Comparison of ENCODE assay signal across 12 cellular contexts in the genomic region with DNA sequence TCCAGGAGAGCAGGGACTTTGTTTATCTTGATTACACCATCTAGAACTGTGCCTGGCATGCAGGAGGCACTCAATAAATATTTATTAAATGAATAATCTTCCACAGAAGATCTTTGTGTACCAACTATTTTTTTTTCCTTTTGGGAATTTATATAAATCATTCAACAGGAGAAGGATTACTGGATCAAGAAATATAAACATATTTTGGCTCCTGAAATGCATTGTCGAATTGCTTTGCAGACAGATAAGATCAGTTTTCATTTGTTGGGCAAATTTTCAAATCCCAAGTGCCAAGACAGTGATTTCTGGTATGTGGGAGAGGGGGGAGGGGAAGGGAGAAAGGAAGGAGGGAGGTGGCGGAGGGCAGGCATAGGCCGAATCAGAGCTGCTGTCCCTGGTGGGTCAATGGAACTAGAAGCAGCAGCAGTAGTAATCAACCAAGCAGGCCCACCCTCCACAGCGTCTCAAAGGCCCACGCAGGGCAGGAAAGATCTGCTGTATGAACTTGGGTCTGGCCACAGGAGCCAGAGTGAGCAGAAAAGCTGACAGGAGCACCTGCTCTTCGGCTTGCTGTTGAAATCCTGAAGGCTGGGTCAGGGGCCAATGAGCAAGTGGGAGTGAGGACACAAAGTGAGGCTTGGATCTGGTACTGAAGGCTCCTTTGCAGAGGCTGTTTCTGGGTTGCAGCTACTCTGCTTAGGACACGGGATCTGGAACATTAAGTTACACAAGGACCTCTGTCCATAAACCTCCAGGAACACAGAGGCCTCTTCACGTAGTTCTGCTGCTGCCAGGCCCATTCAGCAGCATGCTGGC. TPM values are rescaled to one million over a fixed set of nuclear protein-coding genes. Genes with fewer than 3 reads are reported as not detected.
A peak's percentile ranks its signal among the peaks of the same experiment; 100 is the strongest.
DNase-seq lines count a peak whose midpoint lies in the region; ATAC-seq and TF ChIP-seq lines count a peak whose summit lies in the region.
"Had no signal": no experiment of that assay in that cellular context is flagged by ENCODE, and none has a peak within 500 bp of the region (broad histone marks: within the 10 kb centered on the region; RNA-seq: fewer than 3 reads in every experiment).

No MANE protein-coding gene starts in this region.

- H3K27me3 Mint-ChIP-seq in neural progenitor cell (ENCODE audit: insufficient read depth, low read depth): peaks cover 7% of the 10 kb centered on the region
- H3K27me3 Mint-ChIP-seq in activated T-helper 2 cell treated with anti-CD3 and anti-CD28 coated beads, Interferon-gamma antibody, Interleukin-2, Interleukin-4, amounts not matched to agents 10 μg/mL and 5 μg/mL and 100 μg/mL, durations not matched to agents 14 hours and 24 hours and 36 hours (ENCODE audit: low read depth): peaks cover 5% of the 10 kb centered on the region

- peak overlapping the region; percentile 27 for H3K4me2 ChIP-seq in neural progenitor cell

- no peak overlapping the region for H3K4me3 ChIP-seq in gastroesophageal sphincter
- H3K4me3 ChIP-seq in neural progenitor cell: no peak overlapping the region
- no peak overlapping the region for H3K4me3 ChIP-seq in uterus

- TF ChIP-seq POLR2A in gastroesophageal sphincter (IDR thresholded peaks at IDR 0.05): no peak
- no peak for TF ChIP-seq POLR2A in uterus (IDR thresholded peaks at IDR 0.05)

- H3F3A ChIP-seq in neural progenitor cell (ENCODE audit: low read depth): peaks cover 3% of the 10 kb centered on the region

- H2AFZ ChIP-seq in neural progenitor cell (replicated peaks): peak overlapping the region; percentile 91

- peaks cover 9 to 62% (median 17%) of the 10 kb centered on the region in 3 donors for H3K4me1 ChIP-seq in gastroesophageal sphincter
- H3K4me1 ChIP-seq in neural progenitor cell: peaks cover 29% of the 10 kb centered on the region
- peaks cover 0 to 9% of the 10 kb centered on the region in 2 donors for H3K4me1 ChIP-seq in uterus

- peak; percentile 23 for TF ChIP-seq EP300 in gastroesophageal sphincter (IDR thresholded peaks at IDR 0.05)

- intact Hi-C loops in uterus (cut with DNase I; ENCODE audit: low total_unique reads): no loop called here
- intact Hi-C loops in activated T-helper 2 cell treated with anti-CD3 and anti-CD28 coated beads, Interferon-gamma antibody, Interleukin-2, Interleukin-4, amounts not matched to agents 10 μg/mL and 5 μg/mL and 100 μg/mL, durations not matched to agents 14 hours and 24 hours and 36 hours (cut with micrococcal nuclease): no loop called here

- H3K9me3 ChIP-seq in gastroesophageal sphincter (no peaks in the 10 kb centered on the region), neural progenitor cell (ENCODE audit: low read depth) (no peaks in the 10 kb centered on the region), uterus (no peaks in the 10 kb centered on the region)

- no peaks in the 10 kb centered on the region for H3K9me3 Mint-ChIP-seq in neural progenitor cell
- H3K9me3 Mint-ChIP-seq in activated T-helper 2 cell treated with anti-CD3 and anti-CD28 coated beads, Interferon-gamma antibody, Interleukin-2, Interleukin-4, amounts not matched to agents 10 μg/mL and 5 μg/mL and 100 μg/mL, durations not matched to agents 14 hours and 24 hours and 36 hours: no peaks in the 10 kb centered on the region
- H3K9me3 Mint-ChIP-seq: activated T-helper 1 cell treated with anti-CD3 and anti-CD28 coated beads, Interleukin-12 subunit alpha, Interleukin-12 subunit beta, Interleukin-2, Interleukin-4 antibody, amounts not matched to agents 30 ng/mL and 10 ng/mL and 1 ng/mL, durations not matched to agents 14 hours and 24 hours and 36 hours had no signal

- no peaks in the 10 kb centered on the region for H3K27me3 ChIP-seq in gastroesophageal sphincter
- H3K27me3 ChIP-seq in neural progenitor cell: no peaks in the 10 kb centered on the region
- H3K27me3 ChIP-seq in uterus: no peaks in the 10 kb centered on the region

- H3K79me2 ChIP-seq in neural progenitor cell (ENCODE audit: low read depth): no peaks in the 10 kb centered on the region

- H3K36me3 ChIP-seq in gastroesophageal sphincter (no peaks in the 10 kb centered on the region), neural progenitor cell (no peaks in the 10 kb centered on the region), uterus (no peaks in the 10 kb centered on the region)

- DNase-seq in NCI-H2196 (lab: John Stamatoyannopoulos, UW; ENCODE audit: unreplicated experiment) (peak; percentile 20), NCI-H2196 treated with DMSO at 0.1 percent for 48 hours (lab: John Stamatoyannopoulos, UW; ENCODE audit: unreplicated experiment) (no peak), neural progenitor cell (ENCODE audit: low spot score) (peak; percentile 29), uterus (peak in 1 of 2 donors; percentile 69), NCI-H748 (lab: John Stamatoyannopoulos, UW; ENCODE audit: unreplicated experiment) (no peak)
- no peak for DNase-seq in activated naive CD4-positive, alpha-beta T cell treated with Interleukin-2 at 50 U/mL for 16 hours
- DNase-seq in activated T-helper 2 cell treated with anti-CD3 and anti-CD28 coated beads, Interferon-gamma antibody, Interleukin-2, Interleukin-4, amounts not matched to agents 10 μg/mL and 5 μg/mL and 100 μg/mL, durations not matched to agents 14 hours and 24 hours and 36 hours (ENCODE audit: low spot score): no peak
- DNase-seq: 8988T, glutamatergic neuron, NCI-H1694 treated with DMSO at 0.1 percent for 48 hours had no signal

- no peak overlapping the region for H3K4me3 Mint-ChIP-seq in neural progenitor cell
- H3K4me3 Mint-ChIP-seq in activated T-helper 2 cell treated with anti-CD3 and anti-CD28 coated beads, Interferon-gamma antibody, Interleukin-2, Interleukin-4, amounts not matched to agents 10 μg/mL and 5 μg/mL and 100 μg/mL, durations not matched to agents 14 hours and 24 hours and 36 hours (ENCODE audit: low read depth): no peak overlapping the region
- H3K4me3 Mint-ChIP-seq: activated T-helper 1 cell treated with anti-CD3 and anti-CD28 coated beads, Interleukin-12 subunit alpha, Interleukin-12 subunit beta, Interleukin-2, Interleukin-4 antibody, amounts not matched to agents 30 ng/mL and 10 ng/mL and 1 ng/mL, durations not matched to agents 14 hours and 24 hours and 36 hours had no signal

- TF ChIP-seq CTCF in gastroesophageal sphincter (IDR thresholded peaks at IDR 0.05) (no peak), neural progenitor cell (IDR thresholded peaks at IDR 0.05) (no peak), uterus (IDR thresholded peaks at IDR 0.05) (no peak)

- H3K9ac ChIP-seq in neural progenitor cell: no peak overlapping the region

- H3K27ac Mint-ChIP-seq in neural progenitor cell: no peak overlapping the region
- H3K27ac Mint-ChIP-seq in activated T-helper 2 cell treated with anti-CD3 and anti-CD28 coated beads, Interferon-gamma antibody, Interleukin-2, Interleukin-4, amounts not matched to agents 10 μg/mL and 5 μg/mL and 100 μg/mL, durations not matched to agents 14 hours and 24 hours and 36 hours: no peak overlapping the region
- H3K27ac Mint-ChIP-seq: activated T-helper 1 cell treated with anti-CD3 and anti-CD28 coated beads, Interleukin-12 subunit alpha, Interleukin-12 subunit beta, Interleukin-2, Interleukin-4 antibody, amounts not matched to agents 30 ng/mL and 10 ng/mL and 1 ng/mL, durations not matched to agents 14 hours and 24 hours and 36 hours had no signal

- 0 to 27% methylated on average over 2 to 8 of the region's 8 CpGs for WGBS in gastroesophageal sphincter (ENCODE audit: low coverage in 1 of 2), 2 donors

- H4K20me1 ChIP-seq in neural progenitor cell (ENCODE audit: low read depth): no peaks in the 10 kb centered on the region

- no peaks in the 10 kb centered on the region for H3K36me3 Mint-ChIP-seq in neural progenitor cell
- H3K36me3 Mint-ChIP-seq in activated T-helper 2 cell treated with anti-CD3 and anti-CD28 coated beads, Interferon-gamma antibody, Interleukin-2, Interleukin-4, amounts not matched to agents 10 μg/mL and 5 μg/mL and 100 μg/mL, durations not matched to agents 14 hours and 24 hours and 36 hours (ENCODE audit: low read depth): no peaks in the 10 kb centered on the region

- peak; percentile 89 for ATAC-seq in gastroesophageal sphincter

- H3K27ac ChIP-seq in gastroesophageal sphincter: peak overlapping the region; percentile 79 to 91 (median 90)
- no peak overlapping the region for H3K27ac ChIP-seq in neural progenitor cell
- H3K27ac ChIP-seq in uterus: peak overlapping the region; percentile 52 to 58

- peaks cover 24% of the 10 kb centered on the region for H3K4me1 Mint-ChIP-seq in neural progenitor cell
- peaks cover 2% of the 10 kb centered on the region for H3K4me1 Mint-ChIP-seq in activated T-helper 2 cell treated with anti-CD3 and anti-CD28 coated beads, Interferon-gamma antibody, Interleukin-2, Interleukin-4, amounts not matched to agents 10 μg/mL and 5 μg/mL and 100 μg/mL, durations not matched to agents 14 hours and 24 hours and 36 hours (ENCODE audit: low read depth)

RNA-seq across cellular contexts. Expression of gene TRAF1, which starts 15.8 kb away (rescaled TPM):
- total RNA-seq in gastroesophageal sphincter (10 to 100 TPM in 1 of 4 donors, 1 to 10 TPM in 3; 1.2 to 14.3 (median 7.1) TPM), neural progenitor cell (ENCODE audit: low replicate concordance) (3.2 and 4.5 TPM in 2 replicates), uterus (1 to 10 TPM in 2 of 4 donors, under 1 TPM in 2; 0.51 to 8.7 (median 2.6) TPM)
- 164 TPM in 2 replicates for total RNA-seq in activated T-helper 2 cell treated with anti-CD3 and anti-CD28 coated beads, Interferon-gamma antibody, Interleukin-2, Interleukin-4, amounts not matched to agents 10 μg/mL and 5 μg/mL and 100 μg/mL, durations not matched to agents 14 hours and 24 hours and 36 hours

Comparison
In these comparisons a context has a peak if more than half of its experiments do, and no peak if none do; other contexts are left out.
1. DNase-seq: peak in NCI-H2196 (single experiment) and neural progenitor cell (single experiment); none in NCI-H2196 treated with DMSO at 0.1 percent for 48 hours (single experiment), NCI-H748 (single experiment), activated naive CD4-positive, alpha-beta T cell treated with Interleukin-2 at 50 U/mL for 16 hours (single experiment) and activated T-helper 2 cell treated with anti-CD3 and anti-CD28 coated beads, Interferon-gamma antibody, Interleukin-2, Interleukin-4, amounts not matched to agents 10 μg/mL and 5 μg/mL and 100 μg/mL, durations not matched to agents 14 hours and 24 hours and 36 hours (single experiment).
2. RNA of gene TRAF1, which starts 15.8 kb away (total RNA-seq): 164 TPM in activated T-helper 2 cell treated with anti-CD3 and anti-CD28 coated beads, Interferon-gamma antibody, Interleukin-2, Interleukin-4, amounts not matched to agents 10 μg/mL and 5 μg/mL and 100 μg/mL, durations not matched to agents 14 hours and 24 hours and 36 hours; 1.2 to 14.3 TPM in gastroesophageal sphincter, 0.51 to 8.7 TPM in uterus and 3.2 to 4.5 TPM in neural progenitor cell; every median in the first group is over 10 times any median in the second.